In the genomic region with DNA sequence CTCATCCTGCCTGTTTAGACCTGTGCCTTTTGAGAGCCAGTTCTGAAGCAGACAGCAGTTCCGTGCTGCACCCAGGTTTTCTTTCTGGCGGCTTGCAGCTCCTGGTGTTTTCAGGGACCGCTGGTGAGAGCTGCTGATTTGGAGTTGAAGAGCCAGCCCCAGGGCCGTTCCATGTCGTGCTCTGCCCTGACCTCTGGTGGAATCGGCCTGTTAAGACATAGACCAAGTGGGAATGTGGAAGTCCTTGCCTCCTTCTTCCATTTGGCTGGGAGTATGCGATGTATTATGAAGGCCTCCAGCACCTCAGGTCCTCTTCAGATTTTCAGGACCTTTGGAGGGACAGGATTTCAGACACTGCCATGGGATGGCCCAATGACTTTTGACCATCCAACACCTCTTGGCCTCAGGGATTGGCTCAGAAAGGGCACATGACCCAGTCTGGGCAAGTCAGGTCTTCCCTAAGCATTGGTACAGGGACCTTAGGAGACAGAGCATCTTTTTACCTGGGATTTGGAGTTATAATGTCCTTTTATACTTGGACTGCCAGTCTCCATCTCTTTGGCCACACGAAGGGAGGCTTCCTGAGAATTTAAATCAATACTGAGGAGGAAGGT, we compare ENCODE assay signal across 8 cellular contexts.
DNase-seq lines count a peak whose midpoint lies in the region; ATAC-seq, FAIRE-seq and TF ChIP-seq lines count a peak whose summit lies in the region.

No MANE protein-coding gene starts in this region.

- TF ChIP-seq CTCF in fibroblast of the aortic adventitia (IDR thresholded peaks at IDR 0.05; ENCODE audit: insufficient read depth, low read length) (peak; percentile 84), neural progenitor cell (IDR thresholded peaks at IDR 0.05) (peak; percentile 73), transverse colon (IDR thresholded peaks at IDR 0.05) (peak; percentile 70 to 74 (median 72))

- FAIRE-seq in GM19239 (lab: Jason Lieb, UNC): peak; percentile 91

- no peak overlapping the region for H3K9ac ChIP-seq in BLaER1 treated with 17β-estradiol and CSF1 and Interleukin-3, amounts not matched to agents 10 nM and 100 nM
- no peak overlapping the region for H3K9ac ChIP-seq in neural progenitor cell

- no peak for TF ChIP-seq POLR2A in transverse colon (IDR thresholded peaks at IDR 0.05)

- peaks cover 0 to 7% (median 5%) of the 10 kb centered on the region in 11 experiments; a peak in 7 of 22 replicates for H4K20me1 ChIP-seq in BLaER1 treated with 17β-estradiol and CSF1 and Interleukin-3, amounts not matched to agents 10 nM and 100 nM
- no peaks in the 10 kb centered on the region for H4K20me1 ChIP-seq in neural progenitor cell (ENCODE audit: low read depth)

- H3K4me2 ChIP-seq in BLaER1 treated with 17β-estradiol and CSF1 and Interleukin-3, amounts not matched to agents 10 nM and 100 nM: peak overlapping the region; percentile 40 to 74 (median 63)
- H3K4me2 ChIP-seq in neural progenitor cell: no peak overlapping the region

- in situ Hi-C loops in transverse colon (cut with MboI; ENCODE audit: low pct_ligation_motif_present in 1 of 4, low pct_unique_long_range_greater_than_20kb in 1 of 4, low sequenced_read_pairs in 3 of 4): no loop called here

- intact Hi-C loops in activated T-helper 1 cell treated with anti-CD3 and anti-CD28 coated beads, Interleukin-12 subunit alpha, Interleukin-12 subunit beta, Interleukin-2, Interleukin-4 antibody, amounts not matched to agents 30 ng/mL and 10 ng/mL and 1 ng/mL, durations not matched to agents 14 hours and 24 hours and 36 hours (cut with micrococcal nuclease): loop anchor here (1.0 kb wide), 3 partner anchors 175 to 233 kb away; no protein-coding TSS in a partner anchor
- intact Hi-C loops in transverse colon (cut with DNase I; ENCODE audit: low total_unique reads): loop anchor here (5.0 to 10.0 kb wide), 2 partner anchors 140 to 178 kb away; a partner anchor contains a TSS

- peaks cover 18% of the 10 kb centered on the region for H3K4me1 Mint-ChIP-seq in activated T-helper 1 cell treated with anti-CD3 and anti-CD28 coated beads, Interleukin-12 subunit alpha, Interleukin-12 subunit beta, Interleukin-2, Interleukin-4 antibody, amounts not matched to agents 30 ng/mL and 10 ng/mL and 1 ng/mL, durations not matched to agents 14 hours and 24 hours and 36 hours (ENCODE audit: low read depth)
- no peaks in the 10 kb centered on the region for H3K4me1 Mint-ChIP-seq in neural progenitor cell

- ATAC-seq in HG03520 (IDR thresholded peaks at IDR 0.05; ENCODE audit: unreplicated experiment): peak; percentile 73

- DNase-seq in GM19239 (ENCODE audit: insufficient read length, low spot score) (peak; percentile 36), OCI-M1 (lab: John Stamatoyannopoulos, UW) (peak; percentile 67), fibroblast of the aortic adventitia (ENCODE audit: low read depth) (peak; percentile 68), neural progenitor cell (ENCODE audit: low spot score) (peak; percentile 84), transverse colon (peak; percentile 77)
- DNase-seq in activated T-helper 1 cell treated with anti-CD3 and anti-CD28 coated beads, Interleukin-12 subunit alpha, Interleukin-12 subunit beta, Interleukin-2, Interleukin-4 antibody, amounts not matched to agents 30 ng/mL and 10 ng/mL and 1 ng/mL, durations not matched to agents 14 hours and 24 hours and 36 hours (ENCODE audit: low spot score): peak; percentile 30

- no peak for TF ChIP-seq EP300 in transverse colon (IDR thresholded peaks at IDR 0.05; ENCODE audit: low read depth)

- H3K4me1 ChIP-seq in BLaER1 treated with 17β-estradiol and CSF1 and Interleukin-3, amounts not matched to agents 10 nM and 100 nM: peaks cover 9 to 21% (median 15%) of the 10 kb centered on the region in 10 experiments; a peak in 19 of 20 replicates
- H3K4me1 ChIP-seq in neural progenitor cell (no peaks in the 10 kb centered on the region), transverse colon (peaks cover 0 to 6% (median 5%) of the 10 kb centered on the region in 4 donors)

- peaks cover 39% of the 10 kb centered on the region for H3K27me3 Mint-ChIP-seq in activated T-helper 1 cell treated with anti-CD3 and anti-CD28 coated beads, Interleukin-12 subunit alpha, Interleukin-12 subunit beta, Interleukin-2, Interleukin-4 antibody, amounts not matched to agents 30 ng/mL and 10 ng/mL and 1 ng/mL, durations not matched to agents 14 hours and 24 hours and 36 hours (ENCODE audit: insufficient read depth)
- peaks cover 3% of the 10 kb centered on the region for H3K27me3 Mint-ChIP-seq in neural progenitor cell (ENCODE audit: insufficient read depth, low read depth)

- H3K4me3 Mint-ChIP-seq in activated T-helper 1 cell treated with anti-CD3 and anti-CD28 coated beads, Interleukin-12 subunit alpha, Interleukin-12 subunit beta, Interleukin-2, Interleukin-4 antibody, amounts not matched to agents 30 ng/mL and 10 ng/mL and 1 ng/mL, durations not matched to agents 14 hours and 24 hours and 36 hours: peak overlapping the region; percentile 37
- no peak overlapping the region for H3K4me3 Mint-ChIP-seq in neural progenitor cell

- H3F3A ChIP-seq in neural progenitor cell (ENCODE audit: low read depth): no peaks in the 10 kb centered on the region

- no peaks in the 10 kb centered on the region for H3K79me2 ChIP-seq in neural progenitor cell (ENCODE audit: low read depth)

- H3K36me3 ChIP-seq in BLaER1 treated with 17β-estradiol and CSF1 and Interleukin-3, amounts not matched to agents 10 nM and 100 nM: no peaks in the 10 kb centered on the region
- H3K36me3 ChIP-seq in neural progenitor cell (no peaks in the 10 kb centered on the region), transverse colon (no peaks in the 10 kb centered on the region)

- no peak overlapping the region for H3K27ac Mint-ChIP-seq in activated T-helper 1 cell treated with anti-CD3 and anti-CD28 coated beads, Interleukin-12 subunit alpha, Interleukin-12 subunit beta, Interleukin-2, Interleukin-4 antibody, amounts not matched to agents 30 ng/mL and 10 ng/mL and 1 ng/mL, durations not matched to agents 14 hours and 24 hours and 36 hours
- no peak overlapping the region for H3K27ac Mint-ChIP-seq in neural progenitor cell

- peaks cover 13 to 32% (median 18%) of the 10 kb centered on the region in 11 experiments; a peak in 19 of 22 replicates for H3K27me3 ChIP-seq in BLaER1 treated with 17β-estradiol and CSF1 and Interleukin-3, amounts not matched to agents 10 nM and 100 nM
- H3K27me3 ChIP-seq in neural progenitor cell (no peaks in the 10 kb centered on the region), transverse colon (no peaks in the 10 kb centered on the region)

- WGBS in transverse colon (ENCODE audit: low coverage in 1 of 2), 2 donors: 16 to 20% methylated on average over 1 to 8 of the region's 8 CpGs

- H3K27ac ChIP-seq in BLaER1 treated with 17β-estradiol and CSF1 and Interleukin-3, amounts not matched to agents 10 nM and 100 nM: no peak overlapping the region
- H3K27ac ChIP-seq in neural progenitor cell (no peak overlapping the region), transverse colon (no peak overlapping the region)

- H3K4me3 ChIP-seq in BLaER1 treated with 17β-estradiol and CSF1 and Interleukin-3, amounts not matched to agents 10 nM and 100 nM: no peak overlapping the region
- H3K4me3 ChIP-seq in fibroblast of the aortic adventitia (ENCODE audit: low read depth, low read length) (no peak overlapping the region), neural progenitor cell (no peak overlapping the region), transverse colon (no peak overlapping the region)

- peak overlapping the region; percentile 95 for H2AFZ ChIP-seq in neural progenitor cell (replicated peaks)

- H3K36me3 Mint-ChIP-seq in activated T-helper 1 cell treated with anti-CD3 and anti-CD28 coated beads, Interleukin-12 subunit alpha, Interleukin-12 subunit beta, Interleukin-2, Interleukin-4 antibody, amounts not matched to agents 30 ng/mL and 10 ng/mL and 1 ng/mL, durations not matched to agents 14 hours and 24 hours and 36 hours (ENCODE audit: low read depth): peaks cover 1% of the 10 kb centered on the region
- no peaks in the 10 kb centered on the region for H3K36me3 Mint-ChIP-seq in neural progenitor cell

- no peaks in the 10 kb centered on the region for H3K9me3 Mint-ChIP-seq in activated T-helper 1 cell treated with anti-CD3 and anti-CD28 coated beads, Interleukin-12 subunit alpha, Interleukin-12 subunit beta, Interleukin-2, Interleukin-4 antibody, amounts not matched to agents 30 ng/mL and 10 ng/mL and 1 ng/mL, durations not matched to agents 14 hours and 24 hours and 36 hours
- no peaks in the 10 kb centered on the region for H3K9me3 Mint-ChIP-seq in neural progenitor cell

- H3K9me3 ChIP-seq in BLaER1 treated with 17β-estradiol and CSF1 and Interleukin-3, amounts not matched to agents 10 nM and 100 nM (replicated peaks in 1 of 11): no peaks in the 10 kb centered on the region
- no peaks in the 10 kb centered on the region for H3K9me3 ChIP-seq in neural progenitor cell (ENCODE audit: low read depth)
- no peaks in the 10 kb centered on the region for H3K9me3 ChIP-seq in transverse colon

Comparison
In these comparisons a context has a peak if more than half of its experiments do, and no peak if none do; other contexts are left out.
1. DNase-seq: peak in every context shown above with its lines; median percentile 84 in neural progenitor cell; 77 in transverse colon; 68 in fibroblast of the aortic adventitia; 67 in OCI-M1; 36 in GM19239; 30 in activated T-helper 1 cell treated with anti-CD3 and anti-CD28 coated beads, Interleukin-12 subunit alpha, Interleukin-12 subunit beta, Interleukin-2, Interleukin-4 antibody, amounts not matched to agents 30 ng/mL and 10 ng/mL and 1 ng/mL, durations not matched to agents 14 hours and 24 hours and 36 hours.